Comparison of ENCODE assay signal across 19 cellular contexts in genomic region chr2:130233066-130233465, GRCh38. TPM values are rescaled to one million over a fixed set of nuclear protein-coding genes. Genes with fewer than 3 reads are reported as not detected.
"Had no signal": no experiment of that assay in that cellular context is flagged by ENCODE, and none has a peak within 500 bp of the region (broad histone marks: within the 10 kb centered on the region; RNA-seq: fewer than 3 reads in every experiment).

No MANE protein-coding gene starts in this region.

RNA-seq across cellular contexts. Expression of gene TUBA3E, which starts 34.8 kb away (rescaled TPM):
- total RNA-seq: activated naive CD4-positive, alpha-beta T cell treated with anti-CD3 and anti-CD28 coated beads for 36 hours; activated naive CD4-positive, alpha-beta T cell treated with anti-CD3 and anti-CD28 coated beads, Interleukin-2, amount 50 U/mL, for 72 hours; activated naive CD8-positive, alpha-beta T cell treated with anti-CD3 and anti-CD28 coated beads for 36 hours; activated naive CD8-positive, alpha-beta T cell treated with anti-CD3 and anti-CD28 coated beads, Interleukin-2, amount 10 ng/mL, durations not matched to agents 7 days and 5 days; activated T-cell treated with anti-CD3 and anti-CD28 coated beads, Interleukin-2, amount 50 U/mL, for 4 hours; activated T-cell treated with anti-CD3 and anti-CD28 coated beads, Interleukin-2, amount 50 U/mL, for 72 hours; activated T-helper 1 cell treated with anti-CD3 and anti-CD28 coated beads, Interleukin-12 subunit alpha, Interleukin-12 subunit beta, Interleukin-2, Interleukin-4 antibody, amounts not matched to agents 30 ng/mL and 10 ng/mL and 1 ng/mL, durations not matched to agents 14 hours and 24 hours and 36 hours; activated T-helper 17 cell treated with anti-CD3 and anti-CD28 coated beads, Interleukin-2, amount 50 U/mL, for 72 hours; activated T-helper 2 cell treated with anti-CD3 and anti-CD28 coated beads, Interferon-gamma antibody, Interleukin-2, Interleukin-4, amounts not matched to agents 10 μg/mL and 5 μg/mL and 100 μg/mL, durations not matched to agents 14 hours and 24 hours and 36 hours; adrenal gland; aorta; ascending aorta; astrocyte; body of pancreas; breast epithelium; bronchial epithelial cell; cardiac muscle cell; cerebellum; chondrocyte had no signal
